Comparison of ENCODE assay signal across 25 cellular contexts in the genomic region with DNA sequence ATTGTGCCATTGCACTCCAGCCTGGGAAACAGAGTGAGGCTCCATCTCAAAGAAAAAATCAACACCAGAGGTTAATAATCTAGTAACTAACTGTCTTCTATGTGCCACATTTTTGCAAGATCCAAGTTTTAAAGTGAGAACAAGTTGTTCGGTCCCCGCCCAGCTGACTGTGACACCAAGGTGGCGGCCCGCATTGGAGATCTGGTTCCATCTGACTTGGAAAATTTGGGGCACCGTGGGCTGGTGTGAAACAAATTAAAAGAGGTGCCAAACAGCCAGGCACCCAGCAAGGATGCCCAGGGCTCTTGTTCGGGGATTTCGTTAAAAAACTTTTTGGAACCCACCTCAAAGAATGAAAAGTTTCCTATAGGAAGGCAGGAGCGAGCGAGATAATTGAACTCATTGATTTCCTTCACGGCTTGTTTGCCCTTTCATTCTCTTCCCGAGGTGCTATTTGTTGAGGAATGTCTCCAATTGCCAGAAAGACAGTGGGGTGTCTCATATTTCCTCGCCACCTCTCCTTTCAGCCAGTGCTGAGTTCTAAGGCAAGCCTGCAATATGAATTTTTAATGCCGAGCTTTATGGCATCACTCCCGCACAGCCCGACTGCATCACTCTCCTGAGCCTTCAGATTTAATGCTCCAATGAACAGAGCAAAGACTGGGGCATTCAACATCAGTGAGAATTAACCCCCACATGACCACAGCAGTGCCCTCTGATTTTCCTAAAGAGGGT.
DNase-seq lines count a peak whose midpoint lies in the region; TF ChIP-seq lines count a peak whose summit lies in the region.
"Had no signal": no experiment of that assay in that cellular context is flagged by ENCODE, and none has a peak within 500 bp of the region (broad histone marks: within the 10 kb centered on the region; RNA-seq: fewer than 3 reads in every experiment).

No MANE protein-coding gene starts in this region.

- peak; percentile 85 for DNase-seq in A673 (ENCODE audit: low spot score)
- DNase-seq in mesenchymal stem cell, result no peak
- DNase-seq in esophagus squamous epithelium (lab: John Stamatoyannopoulos, UW), result no peak
- no peak for DNase-seq in GM10248 (ENCODE audit: extremely low spot score)
- DNase-seq in lower leg skin (ENCODE audit: low spot score in 2 of 2), result no peak
- no peak for DNase-seq in type B pancreatic cell (ENCODE audit: extremely low spot score, unreplicated experiment)
- DNase-seq: activated CD4-positive, alpha-beta T cell treated with anti-CD3 and anti-CD28 coated beads, Interleukin-2, amount 50 U/mL, for 4 hours; cerebellar nuclear complex; DMS53; effector memory CD8-positive, alpha-beta T cell; heart left ventricle; HFFc6; KG1; mammary epithelial cell; MV-4-11; NCI-H2081 treated with DMSO at 0.1 percent for 48 hours; NCI-H82; OCI-M1; SIG-M5; small intestine; stimulated activated CD4-positive, alpha-beta T cell treated with anti-CD3 and anti-CD28 coated beads, Interleukin-4, amount 100 ng/mL, for 4 hours had no signal

- no peak overlapping the region for H4K8ac ChIP-seq in mesenchymal stem cell (ENCODE audit: low read length)

- H3K36me3 ChIP-seq in A673 (ENCODE audit: insufficient read depth, low read length, poor library complexity, severe bottlenecking) (no peaks in the 10 kb centered on the region), HUES48 (ENCODE audit: control insufficient read depth, insufficient read depth, low read length) (peaks cover 7% of the 10 kb centered on the region), mesenchymal stem cell (ENCODE audit: control insufficient read depth in 1 of 2, insufficient read depth in 2 of 2, low read depth in 1 of 2, low read length in 2 of 2) (peaks cover 0 to 6% of the 10 kb centered on the region in 2 experiments), esophagus squamous epithelium (peaks cover 0 to 16% (median 0%) of the 10 kb centered on the region in 3 donors)

- peaks cover 15% of the 10 kb centered on the region for H3K4me1 Mint-ChIP-seq in brain
- H3K4me1 Mint-ChIP-seq in type B pancreatic cell (ENCODE audit: unreplicated experiment), result peaks cover 16% of the 10 kb centered on the region

- TF ChIP-seq CTCF in A673 (conservative IDR thresholded peaks at IDR 0.05; ENCODE audit: low read depth, low read length), result no peak
- TF ChIP-seq CTCF in brain (conservative IDR thresholded peaks at IDR 0.05), result no peak
- TF ChIP-seq CTCF in esophagus squamous epithelium (IDR thresholded peaks at IDR 0.05), result no peak
- no peak for TF ChIP-seq CTCF in GM10248 (IDR thresholded peaks at IDR 0.05; ENCODE audit: control extremely low read depth, extremely low read depth, low read depth, missing control alignments)
- no peak for TF ChIP-seq CTCF in lower leg skin (IDR thresholded peaks at IDR 0.05)
- no peak for TF ChIP-seq CTCF in type B pancreatic cell (conservative IDR thresholded peaks at IDR 0.05)

- peaks cover 3% of the 10 kb centered on the region for H3K27me3 Mint-ChIP-seq in brain
- no peaks in the 10 kb centered on the region for H3K27me3 Mint-ChIP-seq in type B pancreatic cell
- H3K27me3 Mint-ChIP-seq: effector memory CD8-positive, alpha-beta T cell had no signal

- no TSS peak for BruUV-seq in A673 (replicated peaks; lab: Mats Ljungman, UMichigan)

- H3K4me3 Mint-ChIP-seq in brain (peak overlapping the region; percentile 52 to 76 (median 60)), type B pancreatic cell (no peak overlapping the region)
- H3K4me3 Mint-ChIP-seq: CD14-positive monocyte; effector memory CD8-positive, alpha-beta T cell; HFFc6; T-helper 1 cell treated with Interleukin-12 subunit alpha and Interleukin-12 subunit beta and Interleukin-4 antibody, amounts not matched to agents 30 μg/mL and 1 μg/mL, for 36 hours had no signal

- peak overlapping the region in 4 of 5 experiments; percentile 65 to 78 (median 76) for H3K27ac Mint-ChIP-seq in brain
- H3K27ac Mint-ChIP-seq in type B pancreatic cell, result no peak overlapping the region
- H3K27ac Mint-ChIP-seq: effector memory CD8-positive, alpha-beta T cell; HFFc6; T-helper 1 cell treated with Interleukin-12 subunit alpha and Interleukin-12 subunit beta and Interleukin-4 antibody, amounts not matched to agents 30 μg/mL and 1 μg/mL, for 36 hours had no signal

- TF ChIP-seq POLR2A in esophagus squamous epithelium (IDR thresholded peaks at IDR 0.05) (no peak), lower leg skin (IDR thresholded peaks at IDR 0.05) (no peak)

- H3K9ac ChIP-seq in HUES48 (ENCODE audit: low read depth, low read length) (no peak overlapping the region), mesenchymal stem cell (ENCODE audit: low read length) (no peak overlapping the region)

- WGBS in mesenchymal stem cell, result 97% methylated on average over 15 of the region's 15 CpGs
- 84 to 90% methylated on average over 14 to 15 of the region's 15 CpGs for WGBS in esophagus squamous epithelium, 2 donors
- 83 to 88% methylated on average over 15 of the region's 15 CpGs for WGBS in lower leg skin, 2 donors

- H4K91ac ChIP-seq in mesenchymal stem cell (ENCODE audit: low read length), result no peak overlapping the region

- no peak overlapping the region for H2BK15ac ChIP-seq in mesenchymal stem cell (ENCODE audit: low read depth, poor library complexity, severe bottlenecking)

- CTCF ChIA-PET in A673 (lab: Charles Lee), result no interaction called here
- CTCF ChIA-PET in GM10248 (lab: Yijun Ruan, JAX), result no interaction called here

- H2BK120ac ChIP-seq in mesenchymal stem cell (ENCODE audit: low read depth, low read length), result no peak overlapping the region

- H2BK5ac ChIP-seq in mesenchymal stem cell (ENCODE audit: low read depth, low read length, poor library complexity, severe bottlenecking), result peak overlapping the region; percentile 75

- no peak overlapping the region for H3K18ac ChIP-seq in mesenchymal stem cell (ENCODE audit: low read depth in 1 of 2, low read length in 2 of 2)

- H3K9me3 ChIP-seq in A673 (ENCODE audit: low read depth, low read length, poor library complexity, severe bottlenecking), result no peaks in the 10 kb centered on the region
- H3K9me3 ChIP-seq in HUES48 (ENCODE audit: control insufficient read depth, insufficient read depth, low read length), result no peaks in the 10 kb centered on the region
- no peaks in the 10 kb centered on the region for H3K9me3 ChIP-seq in mesenchymal stem cell (ENCODE audit: control insufficient read depth, low read length)
- no peaks in the 10 kb centered on the region for H3K9me3 ChIP-seq in esophagus squamous epithelium
- H3K9me3 ChIP-seq: heart left ventricle had no signal

- H3K9me3 Mint-ChIP-seq in brain (peaks cover 0 to 4% (median 2%) of the 10 kb centered on the region in 5 experiments), type B pancreatic cell (no peaks in the 10 kb centered on the region)
- H3K9me3 Mint-ChIP-seq: CD14-positive monocyte; effector memory CD8-positive, alpha-beta T cell; HFFc6; T-helper 1 cell treated with Interleukin-12 subunit alpha and Interleukin-12 subunit beta and Interleukin-4 antibody, amounts not matched to agents 30 μg/mL and 1 μg/mL, for 36 hours had no signal

- peaks cover 30% of the 10 kb centered on the region for H3K4me1 ChIP-seq in A673 (ENCODE audit: insufficient read depth, low read length, poor library complexity, severe bottlenecking)
- H3K4me1 ChIP-seq in HUES48 (ENCODE audit: control insufficient read depth, insufficient read depth, low read length), result no peaks in the 10 kb centered on the region; the same call in 1 of the 2 replicates
- peaks cover 16% of the 10 kb centered on the region for H3K4me1 ChIP-seq in mesenchymal stem cell (ENCODE audit: control insufficient read depth, insufficient read depth, low read depth, low read length)
- peaks cover 0 to 3% (median 0%) of the 10 kb centered on the region in 3 donors for H3K4me1 ChIP-seq in esophagus squamous epithelium

- no peaks in the 10 kb centered on the region for H3K27me3 ChIP-seq in A673 (replicated peaks; ENCODE audit: insufficient read depth, low read depth, low read length, poor library complexity)
- H3K27me3 ChIP-seq in HUES48 (ENCODE audit: control insufficient read depth, insufficient read depth, low read length), result no peaks in the 10 kb centered on the region
- no peaks in the 10 kb centered on the region for H3K27me3 ChIP-seq in mesenchymal stem cell (ENCODE audit: control insufficient read depth in 1 of 2, insufficient read depth in 1 of 2, low read length in 2 of 2)
- H3K27me3 ChIP-seq in esophagus squamous epithelium, result no peaks in the 10 kb centered on the region
- H3K27me3 ChIP-seq: heart left ventricle had no signal

- H2AK5ac ChIP-seq in mesenchymal stem cell (ENCODE audit: low read length, severe bottlenecking), result peak overlapping the region; percentile 84

- peaks cover 49% of the 10 kb centered on the region for H3K36me3 Mint-ChIP-seq in brain
- peaks cover 8% of the 10 kb centered on the region for H3K36me3 Mint-ChIP-seq in type B pancreatic cell

- H3K23ac ChIP-seq in mesenchymal stem cell (ENCODE audit: low read length in 2 of 2), result no peak overlapping the region

- H3K4me2 ChIP-seq in mesenchymal stem cell (ENCODE audit: low read length, poor library complexity, severe bottlenecking), result peak overlapping the region; percentile 58

- H3K27ac ChIP-seq in A673 (ENCODE audit: low read depth, low read length, poor library complexity, severe bottlenecking) (peak overlapping the region; percentile 46), HUES48 (ENCODE audit: low read depth, low read length) (peak overlapping the region; percentile 33), mesenchymal stem cell (ENCODE audit: low read length, poor library complexity, severe bottlenecking) (peak overlapping the region; percentile 81), esophagus squamous epithelium (no peak overlapping the region)
- H3K27ac ChIP-seq: heart left ventricle had no signal

- no peak overlapping the region for H3K4ac ChIP-seq in mesenchymal stem cell (ENCODE audit: low read depth in 1 of 2, low read length in 2 of 2)

- H2AFZ ChIP-seq in mesenchymal stem cell (ENCODE audit: low read depth, low read length), result no peak overlapping the region

- intact Hi-C loops in A673 (cut with micrococcal nuclease; ENCODE audit: unreplicated experiment), result no loop called here
- intact Hi-C loops in esophagus squamous epithelium (cut with DNase I), result no loop called here
- intact Hi-C loops in lower leg skin (cut with DNase I; ENCODE audit: low total_unique reads), result no loop called here

- no peak overlapping the region for H3K14ac ChIP-seq in mesenchymal stem cell (ENCODE audit: low read length in 2 of 2)

- POLR2A ChIA-PET in A673 (lab: Charles Lee; ENCODE audit: low non-redundant PET), result no interaction called here
- POLR2A ChIA-PET in GM10248 (lab: Yijun Ruan, JAX), result no interaction called here

- peaks cover 5% of the 10 kb centered on the region for H3K79me1 ChIP-seq in mesenchymal stem cell (replicated peaks; ENCODE audit: low read length, poor library complexity, severe bottlenecking)

- H3K4me3 ChIP-seq in A673 (ENCODE audit: low read depth, low read length, poor library complexity, severe bottlenecking) (no peak overlapping the region), HUES48 (ENCODE audit: low read depth, low read length) (no peak overlapping the region), mesenchymal stem cell (ENCODE audit: insufficient read depth in 1 of 2, low read depth in 1 of 2, low read length in 2 of 2) (no peak overlapping the region), esophagus squamous epithelium (no peak overlapping the region), lower leg skin (ENCODE audit: low read depth, poor library complexity, severe bottlenecking) (no peak overlapping the region)
- H3K4me3 ChIP-seq: heart left ventricle had no signal

- no peak overlapping the region for H2BK12ac ChIP-seq in mesenchymal stem cell (ENCODE audit: low read length in 2 of 2)

Comparison
In these comparisons a context has a peak if more than half of its experiments do, and no peak if none do; other contexts are left out.
1. H3K27ac ChIP-seq: peak in A673 (single experiment), HUES48 (single experiment) and mesenchymal stem cell (single experiment); none in esophagus squamous epithelium (0 of 4).